Comparison of ENCODE assay signal across 32 cellular contexts in genomic region chr3:87719060-87719459, GRCh38.
"Had no signal": no experiment of that assay in that cellular context is flagged by ENCODE, and none has a peak within 500 bp of the region (broad histone marks: within the 10 kb centered on the region; RNA-seq: fewer than 3 reads in every experiment).

No MANE protein-coding gene starts in this region.

- H3K36me3 ChIP-seq: adrenal gland, brain microvascular endothelial cell, breast epithelium had no signal

- ATAC-seq: activated CD8-positive, alpha-beta T cell treated with anti-CD3 and anti-CD28 coated beads for 36 hours; activated naive CD4-positive, alpha-beta T cell treated with anti-CD3 and anti-CD28 coated beads, Interleukin-2, amount 50 U/mL, for 72 hours; activated T-cell treated with anti-CD3 and anti-CD28 coated beads, Interleukin-2, amount 50 U/mL, for 4 hours; activated T-cell treated with anti-CD3 and anti-CD28 coated beads, Interleukin-2, amount 50 U/mL, for 72 hours; activated T-helper 17 cell treated with anti-CD3 and anti-CD28 coated beads, Interleukin-2, amount 50 U/mL, for 72 hours; body of pancreas had no signal

- DNase-seq: activated B cell treated with CpG ODN at 0.5 μM for 24 hours; activated CD4-positive, alpha-beta memory T cell treated with anti-CD3 and anti-CD28 coated beads for 36 hours; activated CD4-positive, alpha-beta T cell treated with anti-CD3 and anti-CD28 coated beads for 4 hours; activated CD4-positive, alpha-beta T cell treated with anti-CD3 and anti-CD28 coated beads, Interleukin-2, amount 10 ng/mL, durations not matched to agents 24 days and 14 days; activated CD4-positive, alpha-beta T cell treated with anti-CD3 and anti-CD28 coated beads, Interleukin-2, amount 50 U/mL, for 1 hour; activated CD4-positive, alpha-beta T cell treated with anti-CD3 and anti-CD28 coated beads, Interleukin-2, amount 50 U/mL, for 4 hours; activated CD4-positive, CD25-positive, alpha-beta regulatory T cell treated with anti-CD3 and anti-CD28 coated beads, Interleukin-2, amount 50 U/mL, for 72 hours; activated CD8-positive, alpha-beta memory T cell treated with anti-CD3 and anti-CD28 coated beads, Interleukin-2, amount 50 U/mL, for 4 hours; activated CD8-positive, alpha-beta T cell treated with anti-CD3 and anti-CD28 coated beads for 36 hours; activated effector memory CD4-positive, alpha-beta T cell treated with anti-CD3 and anti-CD28 coated beads, Interleukin-2, amount 50 U/mL, for 16 hours; activated gamma-delta T cell treated with Interleukin-2 at 50 U/mL for 16 hours; activated naive CD4-positive, alpha-beta T cell; activated naive CD4-positive, alpha-beta T cell treated with anti-CD3 and anti-CD28 coated beads for 36 hours; activated naive CD4-positive, alpha-beta T cell treated with anti-CD3 and anti-CD28 coated beads, Interleukin-2, amount 50 U/mL, for 16 hours; activated naive CD8-positive, alpha-beta T cell treated with anti-CD3 and anti-CD28 coated beads for 36 hours; activated T-cell treated with anti-CD3 and anti-CD28 coated beads for 4 hours; activated T-cell treated with anti-CD3 and anti-CD28 coated beads, Interleukin-2, amount 50 U/mL, for 1 hour; activated T-cell treated with anti-CD3 and anti-CD28 coated beads, Interleukin-2, amount 50 U/mL, for 4 hours; activated T-cell treated with anti-CD3 and anti-CD28 coated beads, Interleukin-2, amount 50 U/mL, for 72 hours; adrenal gland; amniotic stem cell; aorta; body of pancreas; brain microvascular endothelial cell; central memory CD4-positive, alpha-beta T cell; T-helper 2 cell; T-helper 9 cell had no signal

- H3K27ac ChIP-seq: adrenal gland, body of pancreas, brain microvascular endothelial cell, breast epithelium, VCaP had no signal

- H3K4me3 ChIP-seq: adrenal gland, body of pancreas, breast epithelium had no signal

- H3K27me3 ChIP-seq: adrenal gland, body of pancreas, brain microvascular endothelial cell, breast epithelium had no signal

- H3K4me1 ChIP-seq: adrenal gland, body of pancreas, breast epithelium had no signal

- H3K9me3 ChIP-seq: adrenal gland, breast epithelium had no signal

- FAIRE-seq: astrocyte had no signal
